2 cellular contexts compared by ENCODE assay signal in the genomic region with DNA sequence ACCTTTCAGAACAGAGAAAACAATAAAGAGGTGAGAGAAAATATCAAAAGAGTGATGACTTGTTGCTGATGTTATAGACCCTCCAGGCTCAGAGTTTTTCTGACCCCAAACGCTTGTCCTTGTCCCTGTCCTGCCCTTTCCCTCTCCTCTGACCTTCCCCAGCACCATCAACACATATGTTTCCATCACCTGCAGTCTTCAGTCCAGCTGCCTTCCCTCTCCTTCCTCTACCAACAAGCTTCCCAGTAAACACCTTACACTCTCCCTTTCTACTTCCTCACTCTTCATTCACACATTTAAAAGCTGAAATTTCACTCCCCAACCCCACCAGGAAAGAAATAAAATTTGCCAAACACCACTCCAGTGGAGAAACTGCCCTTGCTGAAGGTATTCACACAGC.
A peak's percentile ranks its signal among the peaks of the same experiment; 100 is the strongest.
TF ChIP-seq lines count a peak whose summit lies in the region.

No MANE protein-coding gene starts in this region.

TF ChIP-seq in K562, 482 proteins besides CTCF, POLR2A, EP300 and RAD21:
- TF ChIP-seq MCM3 (IDR thresholded peaks at IDR 0.05) (peak; percentile 74; the same call in 1 of the 2 replicates), HMG20A (CRISPR knock-in tag; conservative IDR thresholded peaks at IDR 0.05) (no peak), MCM7 (IDR thresholded peaks at IDR 0.05) (0 out of 4 replicates have a peak, but pooled peaks of 1 of the 2 experiments have one; percentile 66), CBX2 (IDR thresholded peaks at IDR 0.05; ENCODE audit: insufficient read depth, low read length, poor library complexity, severe bottlenecking) (peak; percentile 64)

TF ChIP-seq in H1, 55 proteins besides CTCF, POLR2A, EP300 and RAD21:
- TF ChIP-seq SIRT6 (IDR thresholded peaks at IDR 0.05; ENCODE audit: low read length) = no peak
- TF ChIP-seq POU5F1 (IDR thresholded peaks at IDR 0.05; ENCODE audit: low read depth, low read length) = no peak
- no peak for TF ChIP-seq RFX5 (IDR thresholded peaks at IDR 0.05; ENCODE audit: borderline replicate concordance, low read depth, low read length)
- no peak for TF ChIP-seq RNF2 (IDR thresholded peaks at IDR 0.05; ENCODE audit: borderline replicate concordance, low read depth, low read length, missing control alignments, poor library complexity, severe bottlenecking)
- TF ChIP-seq BRCA1 (IDR thresholded peaks at IDR 0.05; ENCODE audit: low read depth, low read length) = no peak
- TF ChIP-seq SIN3A (conservative IDR thresholded peaks at IDR 0.05 in 1 of 2, IDR thresholded peaks at IDR 0.05 in 1 of 2; ENCODE audit: low read depth in 1 of 2, low read length in 2 of 2) = no peak
- TF ChIP-seq, protein P1, sequence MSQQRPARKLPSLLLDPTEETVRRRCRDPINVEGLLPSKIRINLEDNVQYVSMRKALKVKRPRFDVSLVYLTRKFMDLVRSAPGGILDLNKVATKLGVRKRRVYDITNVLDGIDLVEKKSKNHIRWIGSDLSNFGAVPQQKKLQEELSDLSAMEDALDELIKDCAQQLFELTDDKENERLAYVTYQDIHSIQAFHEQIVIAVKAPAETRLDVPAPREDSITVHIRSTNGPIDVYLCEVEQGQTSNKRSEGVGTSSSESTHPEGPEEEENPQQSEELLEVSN (IDR thresholded peaks at IDR 0.05) = no peak
- no peak for TF ChIP-seq HDAC6 (IDR thresholded peaks at IDR 0.05; ENCODE audit: low read depth, low read length)
- no peak for TF ChIP-seq TEAD4 (IDR thresholded peaks at IDR 0.05; ENCODE audit: low read depth, low read length)
- TF ChIP-seq PHF8 (conservative IDR thresholded peaks at IDR 0.05; ENCODE audit: low read depth, low read length) = no peak
- TF ChIP-seq, protein P2, sequence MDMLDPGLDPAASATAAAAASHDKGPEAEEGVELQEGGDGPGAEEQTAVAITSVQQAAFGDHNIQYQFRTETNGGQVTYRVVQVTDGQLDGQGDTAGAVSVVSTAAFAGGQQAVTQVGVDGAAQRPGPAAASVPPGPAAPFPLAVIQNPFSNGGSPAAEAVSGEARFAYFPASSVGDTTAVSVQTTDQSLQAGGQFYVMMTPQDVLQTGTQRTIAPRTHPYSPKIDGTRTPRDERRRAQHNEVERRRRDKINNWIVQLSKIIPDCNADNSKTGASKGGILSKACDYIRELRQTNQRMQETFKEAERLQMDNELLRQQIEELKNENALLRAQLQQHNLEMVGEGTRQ (IDR thresholded peaks at IDR 0.05; ENCODE audit: low read length) = no peak
- TF ChIP-seq HDAC2 (IDR thresholded peaks at IDR 0.05; ENCODE audit: borderline replicate concordance in 1 of 2, low read depth in 2 of 2, low read length in 2 of 2) = no peak
- no peak for TF ChIP-seq SP2 (IDR thresholded peaks at IDR 0.05; ENCODE audit: low read length)
- TF ChIP-seq KDM1A (IDR thresholded peaks at IDR 0.05; ENCODE audit: borderline replicate concordance, low read length) = no peak
- TF ChIP-seq GABPA (IDR thresholded peaks at IDR 0.05; ENCODE audit: borderline replicate concordance, insufficient read depth, low read length) = no peak
- no peak for TF ChIP-seq CTBP2 (IDR thresholded peaks at IDR 0.05; ENCODE audit: borderline replicate concordance, insufficient read depth, insufficient read length, low read length)
- no peak for TF ChIP-seq KDM5A (IDR thresholded peaks at IDR 0.05; ENCODE audit: low read length)
- TF ChIP-seq CREB1 (IDR thresholded peaks at IDR 0.05) = no peak
- TF ChIP-seq, protein P3, sequence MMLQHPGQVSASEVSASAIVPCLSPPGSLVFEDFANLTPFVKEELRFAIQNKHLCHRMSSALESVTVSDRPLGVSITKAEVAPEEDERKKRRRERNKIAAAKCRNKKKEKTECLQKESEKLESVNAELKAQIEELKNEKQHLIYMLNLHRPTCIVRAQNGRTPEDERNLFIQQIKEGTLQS (IDR thresholded peaks at IDR 0.05; ENCODE audit: insufficient read depth, low read depth, low read length) = no peak
